Comparison of ENCODE assay signal across 1 cellular context in genomic region chr11:64887234-64887756, GRCh38.
TF ChIP-seq lines count a peak whose summit lies in the region.

No MANE protein-coding gene starts in this region.

TF ChIP-seq in H1, 55 proteins besides CTCF, POLR2A, EP300 and RAD21:
- TF ChIP-seq HDAC2 (IDR thresholded peaks at IDR 0.05; ENCODE audit: borderline replicate concordance in 1 of 2, low read depth in 2 of 2, low read length in 2 of 2) (no peak), RBBP5 (IDR thresholded peaks at IDR 0.05; ENCODE audit: borderline replicate concordance, low read depth, low read length) (no peak), CHD7 (IDR thresholded peaks at IDR 0.05; ENCODE audit: insufficient replicate concordance, low read length) (no peak), SIN3A (conservative IDR thresholded peaks at IDR 0.05 in 1 of 2, IDR thresholded peaks at IDR 0.05 in 1 of 2; ENCODE audit: low read depth in 1 of 2, low read length in 2 of 2) (no peak)
